Comparison of ENCODE assay signal across 9 cellular contexts in genomic region chr6:128112494-128112893, GRCh38.
A peak's percentile ranks its signal among the peaks of the same experiment; 100 is the strongest.
DNase-seq lines count a peak whose midpoint lies in the region; ATAC-seq and TF ChIP-seq lines count a peak whose summit lies in the region.
"Had no signal": no experiment of that assay in that cellular context is flagged by ENCODE, and none has a peak within 500 bp of the region (broad histone marks: within the 10 kb centered on the region; RNA-seq: fewer than 3 reads in every experiment).

No MANE protein-coding gene starts in this region.

- H3K27me3 ChIP-seq in heart right ventricle (no peaks in the 10 kb centered on the region), tibial nerve (no peaks in the 10 kb centered on the region)

- intact Hi-C loops in heart right ventricle (cut with DNase I) = no loop called here

- H3K36me3 Mint-ChIP-seq in activated T-cell treated with anti-CD3 and anti-CD28 coated beads, Interleukin-2, amount 50 U/mL, for 24 hours (ENCODE audit: low read depth) = no peaks in the 10 kb centered on the region

- H3K9me3 Mint-ChIP-seq in activated T-cell treated with anti-CD3 and anti-CD28 coated beads, Interleukin-2, amount 50 U/mL, for 24 hours = peaks cover 5% of the 10 kb centered on the region

- no peak for TF ChIP-seq POLR2A in tibial nerve (IDR thresholded peaks at IDR 0.05)

- H3K4me3 ChIP-seq in heart right ventricle (peak overlapping the region in 8 of 10 donors; percentile 8 to 48 (median 33)), tibial nerve (peak overlapping the region in 3 of 4 donors; percentile 11 to 25 (median 24))

- no peaks in the 10 kb centered on the region for H3K27me3 Mint-ChIP-seq in activated T-cell treated with anti-CD3 and anti-CD28 coated beads, Interleukin-2, amount 50 U/mL, for 24 hours

- H3K4me3 Mint-ChIP-seq in activated T-cell treated with anti-CD3 and anti-CD28 coated beads, Interleukin-2, amount 50 U/mL, for 24 hours = peak overlapping the region; percentile 30

- no peak for TF ChIP-seq CTCF in heart right ventricle (IDR thresholded peaks at IDR 0.05)
- no peak for TF ChIP-seq CTCF in tibial nerve (IDR thresholded peaks at IDR 0.05)

- peak in 7 of 8 donors; percentile 28 to 85 (median 58) for ATAC-seq in heart right ventricle
- ATAC-seq: Panc1 had no signal

- no peak for TF ChIP-seq EP300 in tibial nerve (IDR thresholded peaks at IDR 0.05)

- H3K36me3 ChIP-seq in heart right ventricle (no peaks in the 10 kb centered on the region), tibial nerve (no peaks in the 10 kb centered on the region)

- DNase-seq in activated T-cell treated with anti-CD3 and anti-CD28 coated beads, Interleukin-2, amount 50 U/mL, for 24 hours = no peak
- DNase-seq in activated T-cell treated with anti-CD3 and anti-CD28 coated beads, Interleukin-2, amount 50 U/mL, for 48 hours = no peak
- DNase-seq in NCI-H446 treated with DMSO at 0.1 percent for 48 hours (lab: John Stamatoyannopoulos, UW) (peak; percentile 29), heart right ventricle (no peak), tibial nerve (ENCODE audit: low spot score in 2 of 2) (no peak), nucleus accumbens (lab: John Stamatoyannopoulos, UW) (no peak), SIG-M5 treated with dmso at 0.1 percent for 504 hours (lab: John Stamatoyannopoulos, UW; ENCODE audit: unreplicated experiment) (no peak)
- DNase-seq in central memory CD4-positive, alpha-beta T cell = no peak

- peak overlapping the region; percentile 12 for H3K27ac Mint-ChIP-seq in activated T-cell treated with anti-CD3 and anti-CD28 coated beads, Interleukin-2, amount 50 U/mL, for 24 hours

- peaks cover 0 to 41% (median 18%) of the 10 kb centered on the region in 9 donors for H3K4me1 ChIP-seq in heart right ventricle
- H3K4me1 ChIP-seq in tibial nerve = peaks cover 0 to 24% (median 12%) of the 10 kb centered on the region in 4 donors

- peak overlapping the region in 7 of 10 donors; percentile 3 to 72 (median 54) for H3K27ac ChIP-seq in heart right ventricle
- H3K27ac ChIP-seq in tibial nerve = peak overlapping the region in 3 of 4 donors; percentile 13 to 28 (median 28)

- peaks cover 18% of the 10 kb centered on the region for H3K4me1 Mint-ChIP-seq in activated T-cell treated with anti-CD3 and anti-CD28 coated beads, Interleukin-2, amount 50 U/mL, for 24 hours (ENCODE audit: low read depth)

- H3K9me3 ChIP-seq in heart right ventricle (no peaks in the 10 kb centered on the region), tibial nerve (no peaks in the 10 kb centered on the region)

- 20 to 28% methylated on average over 2 of the region's 2 CpGs for WGBS in heart right ventricle, 2 donors
- 22 to 23% methylated on average over 2 of the region's 2 CpGs for WGBS in tibial nerve, 2 donors
